In the genomic region with DNA sequence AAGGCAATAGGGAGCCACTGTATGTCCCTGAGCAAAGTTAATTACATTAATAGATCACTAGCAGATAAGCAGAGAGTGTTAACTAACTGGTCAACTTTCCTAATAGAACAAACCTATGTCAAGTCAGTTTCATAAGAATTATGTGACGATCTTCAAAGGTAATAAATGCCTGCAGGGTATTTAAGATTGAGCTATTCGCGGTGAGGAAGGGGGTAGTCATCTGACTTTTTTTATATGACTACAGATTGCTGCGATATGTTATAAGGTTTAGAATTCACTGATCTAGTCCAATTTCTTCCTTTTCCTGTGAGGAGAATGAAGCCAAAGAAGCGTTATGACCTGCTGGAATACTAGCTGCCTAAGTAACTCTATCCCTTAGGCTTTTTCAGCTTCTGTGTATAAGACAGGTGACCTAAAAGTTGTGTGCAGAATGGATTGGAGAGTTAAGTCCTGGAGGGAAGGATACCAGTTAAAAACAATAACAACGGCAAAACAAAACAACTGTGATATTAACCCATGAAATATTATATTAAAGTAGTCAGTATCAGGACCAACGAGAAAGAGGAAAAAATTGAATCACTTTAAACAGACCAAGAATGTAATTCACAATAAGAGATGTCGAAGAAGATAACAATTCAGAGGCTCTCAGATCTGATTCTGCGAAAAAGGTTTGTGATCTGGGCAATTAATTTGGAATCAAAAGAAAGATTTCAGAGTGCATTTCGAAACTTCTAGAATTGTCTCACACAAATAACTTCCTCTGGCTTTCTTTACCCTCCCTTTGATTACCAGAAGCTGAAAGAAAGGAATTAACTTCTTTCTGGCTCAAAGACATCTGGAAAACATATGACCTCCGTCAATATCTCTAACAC, we compare ENCODE assay signal across 9 cellular contexts. TPM values are rescaled to one million over a fixed set of nuclear protein-coding genes. Genes with fewer than 3 reads are reported as not detected.
DNase-seq lines count a peak whose midpoint lies in the region; ATAC-seq, FAIRE-seq and TF ChIP-seq lines count a peak whose summit lies in the region.
"Had no signal": no experiment of that assay in that cellular context is flagged by ENCODE, and none has a peak within 500 bp of the region (broad histone marks: within the 10 kb centered on the region; RNA-seq: fewer than 3 reads in every experiment).

No MANE protein-coding gene starts in this region.

- H4K20me1 ChIP-seq in mammary epithelial cell (ENCODE audit: insufficient read depth, low read length): no peaks in the 10 kb centered on the region

- DNase-seq in AG04450 (ENCODE audit: low read depth, low spot score) (no peak), HTR-8/SVneo (ENCODE audit: insufficient read length, low spot score) (peak; percentile 3), mammary epithelial cell (peak; percentile 39), mucosa of descending colon (no peak), GM10248 (ENCODE audit: extremely low spot score) (no peak)
- no peak for DNase-seq in stimulated activated CD4-positive, alpha-beta T cell treated with anti-CD3 and anti-CD28 coated beads, Interleukin-4, amount 100 ng/mL, for 1 hour
- DNase-seq in activated CD4-positive, alpha-beta T cell treated with anti-CD3 and anti-CD28 coated beads, Interleukin-2, amount 50 U/mL, for 4 hours: no peak

- in situ Hi-C loops in mammary epithelial cell (cut with MboI; ENCODE audit: low sequenced_read_pairs in 2 of 2): no loop called here

- ATAC-seq in GM19025 (IDR thresholded peaks at IDR 0.05; ENCODE audit: low read depth, unreplicated experiment) (peak; percentile 31), mucosa of descending colon (peak; percentile 25)

- peaks cover 45% of the 10 kb centered on the region for H3K79me2 ChIP-seq in mammary epithelial cell (ENCODE audit: insufficient read depth, low read length)

- intact Hi-C loops in mammary epithelial cell (cut with micrococcal nuclease): loop anchor here (5.0 kb wide), 3 partner anchors 65 to 275 kb away; a partner anchor contains a TSS
- intact Hi-C loops in mucosa of descending colon (cut with DNase I, micrococcal nuclease): no loop called here

- peak overlapping the region; percentile 97 for H2AFZ ChIP-seq in mammary epithelial cell (ENCODE audit: low read depth, low read length)

- BruUV-seq in mammary epithelial cell (replicated peaks; lab: Mats Ljungman, UMichigan): TSS peak; percentile 90

- no peak for TF ChIP-seq CTCF in AG04450 (IDR thresholded peaks at IDR 0.05; ENCODE audit: low read depth, low read length)
- TF ChIP-seq CTCF in mammary epithelial cell (conservative IDR thresholded peaks at IDR 0.05 in 1 of 2, IDR thresholded peaks at IDR 0.05 in 1 of 2; ENCODE audit: extremely low read depth in 1 of 2, insufficient read depth in 1 of 2, low read depth in 1 of 2, low read length in 2 of 2): no peak
- no peak for TF ChIP-seq CTCF in mucosa of descending colon (IDR thresholded peaks at IDR 0.05)
- no peak for TF ChIP-seq CTCF in GM10248 (IDR thresholded peaks at IDR 0.05; ENCODE audit: control extremely low read depth, extremely low read depth, low read depth, missing control alignments)

- POLR2A ChIA-PET in AG04450 (lab: Yijun Ruan, JAX): no interaction called here
- POLR2A ChIA-PET in GM10248 (lab: Yijun Ruan, JAX): no interaction called here

- FAIRE-seq in HTR-8/SVneo (lab: Jason Lieb, UNC): no peak

- peak overlapping the region; percentile 86 for H3K9ac ChIP-seq in mammary epithelial cell (ENCODE audit: insufficient read depth, low read length)

- 3% methylated on average over 11 of the region's 11 CpGs for WGBS in mammary epithelial cell (ENCODE audit: low coverage, missing lambda C conversion rate)

- CTCF ChIA-PET in AG04450 (lab: Charles Lee): interaction anchor here (0.7 to 0.8 kb wide), 2 partner anchors 142 to 895 kb away, joined by 3 read pairs; no protein-coding TSS in a partner anchor
- CTCF ChIA-PET in mammary epithelial cell (lab: Charles Lee; ENCODE audit: low non-redundant PET): interaction anchor here (0.6 kb wide), 1 partner anchor 12 kb away, joined by 8 read pairs; no protein-coding TSS in a partner anchor
- CTCF ChIA-PET in GM10248 (lab: Yijun Ruan, JAX): interaction anchor here (0.7 to 1.5 kb wide), 4 partner anchors 11 to 33 kb away, joined by 3 read pairs; no protein-coding TSS in a partner anchor

- peak overlapping the region; percentile 80 for H3K4me2 ChIP-seq in mammary epithelial cell (ENCODE audit: insufficient read depth, low read depth, low read length)

- H3K9me3 ChIP-seq in AG04450 (ENCODE audit: control insufficient read depth, insufficient read depth, low read length): no peaks in the 10 kb centered on the region; the same call in 1 of the 2 replicates
- H3K9me3 ChIP-seq in mammary epithelial cell (replicated peaks; ENCODE audit: insufficient read depth, low read length): no peaks in the 10 kb centered on the region
- H3K9me3 ChIP-seq in mucosa of descending colon: peaks cover 8% of the 10 kb centered on the region

- peaks cover 26% of the 10 kb centered on the region for H3K4me1 ChIP-seq in mammary epithelial cell (ENCODE audit: insufficient read depth, low read length)
- peaks cover 15% of the 10 kb centered on the region for H3K4me1 ChIP-seq in mucosa of descending colon (ENCODE audit: low read depth)

- H3K4me3 ChIP-seq in AG04450 (ENCODE audit: low read depth, low read length) (peak overlapping the region; percentile 59), mammary epithelial cell (replicated peaks in 1 of 3; ENCODE audit: insufficient read depth in 1 of 3, low read depth in 2 of 3, low read length in 3 of 3) (peak overlapping the region; percentile 49 to 76 (median 72)), mucosa of descending colon (peak overlapping the region; percentile 28)

- H3K36me3 ChIP-seq in mammary epithelial cell (ENCODE audit: insufficient read depth, low read length) (no peaks in the 10 kb centered on the region), mucosa of descending colon (ENCODE audit: low read depth) (peaks cover 4% of the 10 kb centered on the region)

- H3K27ac ChIP-seq in AG04450 (ENCODE audit: low read depth, low read length): peak overlapping the region; percentile 81
- H3K27ac ChIP-seq in mammary epithelial cell (ENCODE audit: insufficient read depth, low read depth, low read length): peak overlapping the region; percentile 86

- dilution Hi-C loops in mammary epithelial cell (cut with HindIII; ENCODE audit: low sequenced_read_pairs): no loop called here

- no peaks in the 10 kb centered on the region for H3K27me3 ChIP-seq in AG04450 (ENCODE audit: control insufficient read depth, insufficient read depth, low read length)
- H3K27me3 ChIP-seq in mammary epithelial cell (ENCODE audit: insufficient read depth, low read length): no peaks in the 10 kb centered on the region

RNA-seq across cellular contexts. Expression of a gene that starts 0.6 kb away (rescaled TPM):
- polyA plus RNA-seq in AG04450 (2011; rRNA removed) (112 and 129 TPM in 2 replicates), mammary epithelial cell (93.9 TPM)
- 66.9 and 75.8 TPM in 2 replicates for polyA minus RNA-seq in AG04450 (2011; rRNA and poly(A)+ RNA removed)
- total RNA-seq in mammary epithelial cell (100 to 1,000 TPM in 1 of 2 donors, 10 to 100 TPM in 1; 76.6 to 190 TPM), mucosa of descending colon (10 to 100 TPM; 23.4 to 27.5 (median 23.9) TPM)
- 35.9 TPM for polyA minus RNA-seq in mammary epithelial cell

RNA-seq across cellular contexts. Expression of a gene that starts 55.2 kb away (rescaled TPM):
- polyA plus RNA-seq in AG04450 (2011; rRNA removed): 0.07 and 0.15 TPM in 2 replicates
- polyA minus RNA-seq in AG04450 (2011; rRNA and poly(A)+ RNA removed): not detected in 2 replicates
- total RNA-seq in mammary epithelial cell: under 1 TPM in 1 of 2 donors, not detected in 1; 0.17 TPM
- polyA plus RNA-seq in mammary epithelial cell: not detected
- not detected for polyA minus RNA-seq in mammary epithelial cell
- total RNA-seq in mucosa of descending colon: 10 to 100 TPM; 50.1 to 81.8 (median 80.5) TPM
- total RNA-seq: pulmonary artery endothelial cell had no signal

Comparison
In these comparisons a context has a peak if more than half of its experiments do, and no peak if none do; other contexts are left out.
1. DNase-seq: peak in HTR-8/SVneo (single experiment) and mammary epithelial cell (single experiment); none in AG04450 (single experiment), mucosa of descending colon (0 of 3), GM10248 (single experiment), stimulated activated CD4-positive, alpha-beta T cell treated with anti-CD3 and anti-CD28 coated beads, Interleukin-4, amount 100 ng/mL, for 1 hour (single experiment) and activated CD4-positive, alpha-beta T cell treated with anti-CD3 and anti-CD28 coated beads, Interleukin-2, amount 50 U/mL, for 4 hours (0 of 2).
2. RNA of a gene that starts 55.2 kb away (total RNA-seq): 50.1 to 81.8 TPM in mucosa of descending colon; 0.17 TPM in mammary epithelial cell; every median in the first group is over 10 times any median in the second.
3. Peak in every context shown above with its lines, with median percentiles within 50 percentile points of each other: H3K4me3 ChIP-seq.